Comparison of ENCODE assay signal across 8 cellular contexts in the genomic region with DNA sequence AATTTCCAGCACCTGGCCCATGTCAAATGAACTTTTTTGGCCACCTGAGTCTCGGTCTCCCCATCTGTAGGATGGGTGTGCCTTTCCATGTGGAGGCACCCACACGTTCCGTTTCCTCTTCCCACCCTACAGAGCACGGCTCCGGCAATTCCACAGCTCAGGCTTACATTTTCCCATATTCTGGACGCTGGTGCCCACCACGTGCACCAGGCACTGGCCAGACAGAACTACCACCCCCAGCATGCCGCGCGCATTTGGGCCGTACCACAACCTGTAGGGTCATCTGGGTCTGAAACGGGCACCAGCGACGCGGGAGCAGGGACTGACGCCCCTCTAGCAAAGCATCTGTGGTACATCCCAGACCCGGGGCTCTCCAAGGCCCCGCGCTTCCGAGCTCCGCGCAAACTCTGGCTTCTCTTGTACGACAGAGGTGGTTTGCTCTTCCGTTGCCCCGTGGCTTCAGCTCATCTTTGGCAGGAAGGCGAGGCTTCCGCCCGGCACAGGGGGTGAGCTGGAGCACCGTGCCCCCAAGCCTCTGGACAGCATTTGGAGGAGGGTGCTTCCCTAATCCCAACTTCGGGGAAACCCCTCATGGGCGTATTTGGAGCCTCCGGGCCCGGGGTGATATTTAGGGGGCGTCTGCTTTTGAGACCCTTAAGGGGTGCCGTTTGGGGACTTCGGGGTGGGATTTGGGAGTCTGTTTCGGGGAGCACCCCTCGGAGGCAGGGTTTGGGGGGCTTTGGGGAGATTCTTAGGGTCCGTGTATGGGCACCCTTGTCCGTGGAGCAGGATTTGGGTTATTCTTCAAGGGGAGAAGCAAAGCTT.
DNase-seq lines count a peak whose midpoint lies in the region; ATAC-seq and TF ChIP-seq lines count a peak whose summit lies in the region.

No MANE protein-coding gene starts in this region.

- DNase-seq in NCI-H2029 (lab: John Stamatoyannopoulos, UW), result peak; percentile 79
- DNase-seq in T-helper 22 cell (ENCODE audit: low read depth), result peak; percentile 70
- DNase-seq in astrocyte of the cerebellum (ENCODE audit: low read depth), result peak; percentile 80
- peak; percentile 72 to 77 for DNase-seq in hippocampal formation (lab: John Stamatoyannopoulos, UW)
- peak; percentile 74 for DNase-seq in retinal pigment epithelial cell (ENCODE audit: low read depth)

- no peak for TF ChIP-seq CTCF in astrocyte of the cerebellum (IDR thresholded peaks at IDR 0.05; ENCODE audit: low read depth, low read length, missing control alignments)
- TF ChIP-seq CTCF in retinal pigment epithelial cell (conservative IDR thresholded peaks at IDR 0.05; ENCODE audit: low read depth, low read length), result no peak

- ATAC-seq in GM18502 (IDR thresholded peaks at IDR 0.05; ENCODE audit: poor library complexity, unreplicated experiment) (peak; percentile 55), HG02943 (IDR thresholded peaks at IDR 0.05; ENCODE audit: low read depth, unreplicated experiment) (peak; percentile 35), HG02840 (IDR thresholded peaks at IDR 0.05; ENCODE audit: low FRiP score, unreplicated experiment) (no peak)

- in situ Hi-C loops in astrocyte of the cerebellum (cut with HindIII; ENCODE audit: low sequenced_read_pairs), result no loop called here

- H3K4me3 ChIP-seq in astrocyte of the cerebellum (ENCODE audit: low read depth, low read length), result peak overlapping the region; percentile 59
- peak overlapping the region; percentile 63 for H3K4me3 ChIP-seq in retinal pigment epithelial cell (ENCODE audit: low read length)
